Comparison of ENCODE assay signal across 7 cellular contexts in genomic region chr3:42906085-42906904, GRCh38. TPM values are rescaled to one million over a fixed set of nuclear protein-coding genes. Genes with fewer than 3 reads are reported as not detected.
A peak's percentile ranks its signal among the peaks of the same experiment; 100 is the strongest.
DNase-seq lines count a peak whose midpoint lies in the region; ATAC-seq and TF ChIP-seq lines count a peak whose summit lies in the region.

TSS of gene ZNF662 (plus strand) at chr3:42906142. CDS start at chr3:42908115, 1,973 bp downstream.

- H3K36me3 Mint-ChIP-seq in activated T-cell treated with anti-CD3 and anti-CD28 coated beads, Interleukin-2, amount 50 U/mL, for 72 hours (ENCODE audit: insufficient read depth in 2 of 2): peaks cover 17 to 21% of the 10 kb centered on the region in 2 donors
- peaks cover 22% of the 10 kb centered on the region for H3K36me3 Mint-ChIP-seq in glutamatergic neuron (ENCODE audit: unreplicated experiment)

- DNase-seq in LHCN-M2 (ENCODE audit: low read depth): peak; percentile 31
- peak; percentile 32 to 57 for DNase-seq in activated T-cell treated with anti-CD3 and anti-CD28 coated beads, Interleukin-2, amount 50 U/mL, for 72 hours
- DNase-seq in glutamatergic neuron: peak; percentile 58
- DNase-seq in retina: peak; percentile 92

- peak within 1 kb of the TSS; percentile 4 for H3K27ac Mint-ChIP-seq in activated T-cell treated with anti-CD3 and anti-CD28 coated beads, Interleukin-2, amount 50 U/mL, for 72 hours
- H3K27ac Mint-ChIP-seq in glutamatergic neuron (ENCODE audit: unreplicated experiment): peak within 1 kb of the TSS; percentile 40

- H3K4me1 Mint-ChIP-seq in activated T-cell treated with anti-CD3 and anti-CD28 coated beads, Interleukin-2, amount 50 U/mL, for 72 hours (ENCODE audit: low read depth): peaks cover 15% of the 10 kb centered on the region
- H3K4me1 Mint-ChIP-seq in glutamatergic neuron (ENCODE audit: low read depth, unreplicated experiment): peaks cover 6% of the 10 kb centered on the region

- no peak for TF ChIP-seq CTCF in glutamatergic neuron (IDR thresholded peaks at IDR 0.05; ENCODE audit: partially characterized antibody, unreplicated experiment)

- H3K4me3 Mint-ChIP-seq in activated T-cell treated with anti-CD3 and anti-CD28 coated beads, Interleukin-2, amount 50 U/mL, for 72 hours: peak within 1 kb of the TSS; percentile 67 to 71
- peak within 1 kb of the TSS; percentile 85 for H3K4me3 Mint-ChIP-seq in glutamatergic neuron (ENCODE audit: unreplicated experiment)

- peaks cover 7 to 8% of the 10 kb centered on the region in 2 donors for H3K9me3 Mint-ChIP-seq in activated T-cell treated with anti-CD3 and anti-CD28 coated beads, Interleukin-2, amount 50 U/mL, for 72 hours
- peaks cover 13% of the 10 kb centered on the region for H3K9me3 Mint-ChIP-seq in glutamatergic neuron (ENCODE audit: unreplicated experiment)

- peaks cover 33% of the 10 kb centered on the region for H3K27me3 Mint-ChIP-seq in activated T-cell treated with anti-CD3 and anti-CD28 coated beads, Interleukin-2, amount 50 U/mL, for 72 hours (ENCODE audit: low read depth)
- H3K27me3 Mint-ChIP-seq in glutamatergic neuron (ENCODE audit: unreplicated experiment): peaks cover 9% of the 10 kb centered on the region

- peak; percentile 81 to 84 for ATAC-seq in activated T-cell treated with anti-CD3 and anti-CD28 coated beads, Interleukin-2, amount 50 U/mL, for 72 hours (replicated peaks in 1 of 2)
- ATAC-seq in GM21381 (IDR thresholded peaks at IDR 0.05; ENCODE audit: unreplicated experiment) (no peak), HG03521 (IDR thresholded peaks at IDR 0.05; ENCODE audit: unreplicated experiment) (no peak), GM18520 (IDR thresholded peaks at IDR 0.05; ENCODE audit: unreplicated experiment) (no peak)

RNA-seq across cellular contexts. Expression of gene ZNF662, which starts in this region (rescaled TPM):
- 1.3 and 1.4 TPM in 2 replicates for total RNA-seq in LHCN-M2 (2014; rRNA removed)
- polyA plus RNA-seq in LHCN-M2 (2012): 1.4 TPM
- 1 to 10 TPM; 3.8 to 5.0 TPM for total RNA-seq in activated T-cell treated with anti-CD3 and anti-CD28 coated beads, Interleukin-2, amount 50 U/mL, for 72 hours
- total RNA-seq in glutamatergic neuron (ENCODE audit: unreplicated experiment): 16.3 TPM

Comparison
In these comparisons a context has a peak if more than half of its experiments do, and no peak if none do; other contexts are left out.
1. DNase-seq: peak in every context shown above with its lines; median percentile 92 in retina; 58 in glutamatergic neuron; 44 in activated T-cell treated with anti-CD3 and anti-CD28 coated beads, Interleukin-2, amount 50 U/mL, for 72 hours; 31 in LHCN-M2.
2. ATAC-seq: peak in activated T-cell treated with anti-CD3 and anti-CD28 coated beads, Interleukin-2, amount 50 U/mL, for 72 hours (2 of 2); none in GM21381 (single experiment), HG03521 (single experiment) and GM18520 (single experiment).